In the genomic region with DNA sequence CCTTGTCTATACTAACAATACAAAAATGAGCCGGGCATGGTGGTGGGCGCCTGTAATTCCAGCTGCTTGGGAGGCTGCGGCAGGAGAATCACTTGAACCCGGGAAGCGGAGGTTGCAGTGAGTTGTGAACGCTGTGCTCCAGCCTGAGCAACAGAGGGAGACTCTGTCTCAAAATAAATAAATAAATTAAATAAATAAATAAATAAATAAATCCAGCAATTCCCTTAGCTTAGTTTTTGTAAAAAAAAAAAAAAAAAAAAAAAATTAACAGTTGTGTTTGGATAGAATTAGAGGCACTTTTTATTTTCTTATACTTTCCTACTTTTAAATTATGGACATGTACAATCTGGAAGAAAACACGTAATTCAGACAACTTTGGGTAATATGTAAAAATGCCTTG, we compare ENCODE assay signal across 7 cellular contexts. TPM values are rescaled to one million over a fixed set of nuclear protein-coding genes. Genes with fewer than 3 reads are reported as not detected.
A peak's percentile ranks its signal among the peaks of the same experiment; 100 is the strongest.
DNase-seq lines count a peak whose midpoint lies in the region; ATAC-seq, FAIRE-seq and TF ChIP-seq lines count a peak whose summit lies in the region.
"Not testable (repeated sequence)": the region's sequence is repeated elsewhere in the genome, so short reads cannot be mapped to it uniquely, and the experiment has no call there.

No MANE protein-coding gene starts in this region.

- not testable (repeated sequence) for H3K4me3 Mint-ChIP-seq in WTC11; central memory CD8-positive, alpha-beta T cell
- H3K4me3 Mint-ChIP-seq in activated naive CD4-positive, alpha-beta T cell treated with anti-CD3 and anti-CD28 coated beads, Interleukin-2, amount 50 U/mL, for 24 hours, result peak overlapping the region; percentile 36
- H3K4me3 Mint-ChIP-seq in neural progenitor cell, result peak overlapping the region; percentile 38

- TF ChIP-seq RAD21 in HepG2 (CRISPR knock-in tag; IDR thresholded peaks at IDR 0.05), result not testable (repeated sequence)

- not testable (repeated sequence) for H3K27me3 Mint-ChIP-seq in WTC11 (ENCODE audit: low read depth); activated naive CD4-positive, alpha-beta T cell treated with anti-CD3 and anti-CD28 coated beads, Interleukin-2, amount 50 U/mL, for 24 hours; central memory CD8-positive, alpha-beta T cell; neural progenitor cell (ENCODE audit: insufficient read depth, low read depth)

- CTCF ChIA-PET in WTC11 (lab: Charles Lee), result interaction anchor here (0.6 kb wide), 2 partner anchors 95 to 851 kb away, joined by 3 read pairs; no protein-coding TSS in a partner anchor
- CTCF ChIA-PET in HepG2 (lab: Yijun Ruan, JAX; ENCODE audit: low intra/inter-chr PET ratio, low total read pairs), result not testable (repeated sequence)

- H3K4me1 ChIP-seq in BLaER1 (peaks cover 32% of the 10 kb centered on the region), HepG2 (ENCODE audit: insufficient read depth, low read length) (peaks cover 49% of the 10 kb centered on the region)
- not testable (repeated sequence) for H3K4me1 ChIP-seq in neural progenitor cell

- intact Hi-C loops in HepG2 (cut with micrococcal nuclease; ENCODE audit: unreplicated experiment), result loop anchor here (10.0 kb wide), 1 partner anchor 98 kb away; the partner anchor contains the start of gene POLDIP3

- H3K9ac ChIP-seq in BLaER1; HepG2 (ENCODE audit: insufficient read depth, low read depth, low read length); neural progenitor cell: not testable (repeated sequence)

- H3K79me2 ChIP-seq in HepG2 (ENCODE audit: insufficient read depth, low read length) (peaks cover 11% of the 10 kb centered on the region), neural progenitor cell (ENCODE audit: low read depth) (peaks cover 24% of the 10 kb centered on the region)

- not testable (repeated sequence) for BruUV-seq in HepG2 (replicated peaks; lab: Mats Ljungman, UMichigan)

- TF ChIP-seq CTCF in WTC11 (IDR thresholded peaks at IDR 0.05); HepG2 (CRISPR knock-in tag; IDR thresholded peaks at IDR 0.05); neural progenitor cell (IDR thresholded peaks at IDR 0.05): not testable (repeated sequence)

- not testable (repeated sequence) for H3K27ac Mint-ChIP-seq in WTC11; activated naive CD4-positive, alpha-beta T cell treated with anti-CD3 and anti-CD28 coated beads, Interleukin-2, amount 50 U/mL, for 24 hours; neural progenitor cell
- H3K27ac Mint-ChIP-seq in central memory CD8-positive, alpha-beta T cell (ENCODE audit: low read depth), result peak overlapping the region; percentile 62

- not testable (repeated sequence) for H3K27me3 ChIP-seq in BLaER1; HepG2 (ENCODE audit: control insufficient read depth in 1 of 2, insufficient read depth in 2 of 2, low read length in 2 of 2); neural progenitor cell

- POLR2A ChIA-PET in WTC11 (lab: Charles Lee), result interaction anchor here (0.6 kb wide), 3 partner anchors 22 to 28 kb away, joined by 3 to 4 read pairs (median 3); no protein-coding TSS in a partner anchor
- POLR2A ChIA-PET in HepG2 (lab: Yijun Ruan, JAX), result not testable (repeated sequence)

- not testable (repeated sequence) for DNase-seq in WTC11 (ENCODE audit: low spot score); central memory CD8-positive, alpha-beta T cell (ENCODE audit: low spot score in 2 of 2); HepG2 (ENCODE audit: low spot score); neural progenitor cell (ENCODE audit: low spot score)

- H3K9me3 ChIP-seq in BLaER1; HepG2 (ENCODE audit: low read length); neural progenitor cell (ENCODE audit: low read depth): not testable (repeated sequence)

- not testable (repeated sequence) for H2AFZ ChIP-seq in HepG2 (ENCODE audit: low read length); neural progenitor cell (replicated peaks)

- H4K20me1 ChIP-seq in BLaER1, result peaks cover 50% of the 10 kb centered on the region
- H4K20me1 ChIP-seq in HepG2 (ENCODE audit: insufficient read depth, low read length), result not testable (repeated sequence)
- peaks cover 12% of the 10 kb centered on the region for H4K20me1 ChIP-seq in neural progenitor cell (ENCODE audit: low read depth)

- 97% methylated on average over 7 of the region's 7 CpGs for WGBS in HepG2 (ENCODE audit: low lambda C conversion rate)

- peaks cover 34% of the 10 kb centered on the region for H3K4me1 Mint-ChIP-seq in WTC11
- peaks cover 18% of the 10 kb centered on the region for H3K4me1 Mint-ChIP-seq in activated naive CD4-positive, alpha-beta T cell treated with anti-CD3 and anti-CD28 coated beads, Interleukin-2, amount 50 U/mL, for 24 hours
- peaks cover 21% of the 10 kb centered on the region for H3K4me1 Mint-ChIP-seq in central memory CD8-positive, alpha-beta T cell
- peaks cover 13% of the 10 kb centered on the region for H3K4me1 Mint-ChIP-seq in neural progenitor cell

- H3F3A ChIP-seq in neural progenitor cell (ENCODE audit: low read depth), result not testable (repeated sequence)

- TF ChIP-seq EP300 in HepG2 (IDR thresholded peaks at IDR 0.05; ENCODE audit: low read depth in 2 of 2, low read length in 2 of 2); HepG2 (CRISPR knock-in tag; IDR thresholded peaks at IDR 0.05; ENCODE audit: borderline replicate concordance): not testable (repeated sequence)

- FAIRE-seq in G401.6 (lab: Jason Lieb, UNC), result peak; percentile 57
- not testable (repeated sequence) for FAIRE-seq in HepG2 (lab: Jason Lieb, UNC)

- in situ Hi-C loops in HepG2 (cut with HindIII; ENCODE audit: extremely low pct_ligation_motif_present, low pct_unique_long_range_greater_than_20kb), result not testable (repeated sequence)

- H3K27ac ChIP-seq in BLaER1; HepG2 (ENCODE audit: extremely low read length, insufficient read depth, low read length); neural progenitor cell: not testable (repeated sequence)

- H3K36me3 Mint-ChIP-seq in WTC11, result peaks cover 28% of the 10 kb centered on the region
- H3K36me3 Mint-ChIP-seq in activated naive CD4-positive, alpha-beta T cell treated with anti-CD3 and anti-CD28 coated beads, Interleukin-2, amount 50 U/mL, for 24 hours; neural progenitor cell: not testable (repeated sequence)
- peaks cover 33% of the 10 kb centered on the region for H3K36me3 Mint-ChIP-seq in central memory CD8-positive, alpha-beta T cell (ENCODE audit: insufficient read depth)

- not testable (repeated sequence) for ATAC-seq in WTC11; central memory CD8-positive, alpha-beta T cell (replicated peaks; ENCODE audit: extremely low read depth, poor library complexity, severe bottlenecking); HepG2

- H3K9me3 Mint-ChIP-seq in WTC11; activated naive CD4-positive, alpha-beta T cell treated with anti-CD3 and anti-CD28 coated beads, Interleukin-2, amount 50 U/mL, for 24 hours; central memory CD8-positive, alpha-beta T cell; neural progenitor cell: not testable (repeated sequence)

- peaks cover 51% of the 10 kb centered on the region for H3K36me3 ChIP-seq in BLaER1
- not testable (repeated sequence) for H3K36me3 ChIP-seq in HepG2 (replicated peaks in 1 of 2; ENCODE audit: control insufficient read depth in 1 of 2, insufficient read depth in 2 of 2, low read length in 2 of 2); neural progenitor cell

- H3K4me3 ChIP-seq in BLaER1; HepG2 (replicated peaks in 1 of 3; ENCODE audit: insufficient read depth in 1 of 3, low read depth in 2 of 3, low read length in 3 of 3); neural progenitor cell: not testable (repeated sequence)

- H3K4me2 ChIP-seq in BLaER1, result peak overlapping the region; percentile 48; the same call in 1 of the 2 replicates
- H3K4me2 ChIP-seq in HepG2 (ENCODE audit: low read depth, low read length); neural progenitor cell: not testable (repeated sequence)

- TF ChIP-seq POLR2A in HepG2 (IDR thresholded peaks at IDR 0.05; ENCODE audit: insufficient read depth in 1 of 2, low read depth in 2 of 2, low read length in 2 of 2), result not testable (repeated sequence)

RNA-seq across cellular contexts. Expression of gene RRP7A, which starts 2.5 kb away (rescaled TPM):
- 72.9 to 95.0 TPM (median 76.5 TPM) in 3 replicates for total RNA-seq in WTC11 (2021)
- 41.6 and 48.6 TPM in 2 replicates for total RNA-seq in HepG2 (2016; rRNA removed; fragmentation: Illumina TruSeq; extraction: Trizol)
- 6.9 and 8.5 TPM in 2 replicates for total RNA-seq in HepG2 (2016; cell fraction: cytosol; rRNA removed; fragmentation: Illumina TruSeq; extraction: Trizol; ENCODE audit: low read depth)
- total RNA-seq in HepG2 (2016; cell fraction: insoluble cytoplasmic fraction; rRNA removed; fragmentation: Illumina TruSeq; extraction: Trizol), result 45.2 and 47.7 TPM in 2 replicates
- 19.1 and 19.5 TPM in 2 replicates for total RNA-seq in HepG2 (2016; cell fraction: membrane; rRNA removed; fragmentation: Illumina TruSeq; extraction: Trizol)
- 21.2 and 24.0 TPM in 2 replicates for total RNA-seq in HepG2 (2016; cell fraction: nucleus; rRNA removed; fragmentation: Illumina TruSeq; extraction: Trizol)
- polyA plus RNA-seq in HepG2 (2011; rRNA removed), result 13.8 and 15.3 TPM in 2 replicates
- polyA plus RNA-seq in HepG2 (2011; cell fraction: cytosol; rRNA removed), result 11.4 and 15.1 TPM in 2 replicates
- polyA plus RNA-seq in HepG2 (2011; cell fraction: nucleus; rRNA removed), result 9.3 and 9.5 TPM in 2 replicates
- polyA plus RNA-seq in HepG2 (2012), result 12.1 and 13.0 TPM in 2 replicates
- polyA plus RNA-seq in HepG2 (2016; cell fraction: cytosol; fragmentation: Illumina TruSeq; extraction: Trizol; ENCODE audit: low read depth), result 6.2 and 6.7 TPM in 2 replicates
- polyA plus RNA-seq in HepG2 (2016; cell fraction: insoluble cytoplasmic fraction; fragmentation: Illumina TruSeq; extraction: Trizol; ENCODE audit: low read depth), result 42.1 and 48.9 TPM in 2 replicates
- polyA plus RNA-seq in HepG2 (2016; cell fraction: membrane; fragmentation: Illumina TruSeq; extraction: Trizol; ENCODE audit: low read depth), result 12.1 and 12.4 TPM in 2 replicates
- polyA plus RNA-seq in HepG2 (2016; cell fraction: nucleus; fragmentation: Illumina TruSeq; extraction: Trizol; ENCODE audit: insufficient read depth, low read depth), result 46.5 and 46.7 TPM in 2 replicates
- 15.8 and 23.5 TPM in 2 replicates for polyA minus RNA-seq in HepG2 (2011; rRNA and poly(A)+ RNA removed; ENCODE audit: low replicate concordance)
- 6.8 and 7.3 TPM in 2 replicates for polyA minus RNA-seq in HepG2 (2011; cell fraction: cytosol; rRNA and poly(A)+ RNA removed)
- 10.4 and 12.2 TPM in 2 replicates for polyA minus RNA-seq in HepG2 (2011; cell fraction: nucleus; rRNA and poly(A)+ RNA removed)
- total RNA-seq in neural progenitor cell (ENCODE audit: low replicate concordance), result 15.2 and 31.9 TPM in 2 replicates

RNA-seq across cellular contexts. Expression of gene SERHL2, which starts 36.7 kb away (rescaled TPM):
- total RNA-seq in WTC11 (2021), result 0.37 to 1.1 TPM (median 0.92 TPM) in 3 replicates
- 1.0 and 1.6 TPM in 2 replicates for total RNA-seq in HepG2 (2016; rRNA removed; fragmentation: Illumina TruSeq; extraction: Trizol)
- 0.97 TPM in 1 of 2 replicates, not detected in the other for total RNA-seq in HepG2 (2016; cell fraction: cytosol; rRNA removed; fragmentation: Illumina TruSeq; extraction: Trizol; ENCODE audit: low read depth)
- total RNA-seq in HepG2 (2016; cell fraction: insoluble cytoplasmic fraction; rRNA removed; fragmentation: Illumina TruSeq; extraction: Trizol), result 1.1 and 1.5 TPM in 2 replicates
- 0.40 and 0.59 TPM in 2 replicates for total RNA-seq in HepG2 (2016; cell fraction: membrane; rRNA removed; fragmentation: Illumina TruSeq; extraction: Trizol)
- total RNA-seq in HepG2 (2016; cell fraction: nucleus; rRNA removed; fragmentation: Illumina TruSeq; extraction: Trizol), result 1.0 and 1.2 TPM in 2 replicates
- 1.8 and 3.3 TPM in 2 replicates for polyA plus RNA-seq in HepG2 (2011; rRNA removed)
- polyA plus RNA-seq in HepG2 (2011; cell fraction: cytosol; rRNA removed), result 1.6 and 1.9 TPM in 2 replicates
- 2.1 and 3.0 TPM in 2 replicates for polyA plus RNA-seq in HepG2 (2011; cell fraction: nucleus; rRNA removed)
- 1.1 and 1.9 TPM in 2 replicates for polyA plus RNA-seq in HepG2 (2012)
- 0.24 and 0.26 TPM in 2 replicates for polyA plus RNA-seq in HepG2 (2016; cell fraction: cytosol; fragmentation: Illumina TruSeq; extraction: Trizol; ENCODE audit: low read depth)
- polyA plus RNA-seq in HepG2 (2016; cell fraction: insoluble cytoplasmic fraction; fragmentation: Illumina TruSeq; extraction: Trizol; ENCODE audit: low read depth), result 2.1 and 2.3 TPM in 2 replicates
- 0.35 and 0.66 TPM in 2 replicates for polyA plus RNA-seq in HepG2 (2016; cell fraction: membrane; fragmentation: Illumina TruSeq; extraction: Trizol; ENCODE audit: low read depth)
- polyA plus RNA-seq in HepG2 (2016; cell fraction: nucleus; fragmentation: Illumina TruSeq; extraction: Trizol; ENCODE audit: insufficient read depth, low read depth), result 0.92 and 1.8 TPM in 2 replicates
- 0.44 TPM in 1 of 2 replicates, not detected in the other for polyA minus RNA-seq in HepG2 (2011; rRNA and poly(A)+ RNA removed; ENCODE audit: low replicate concordance)
- polyA minus RNA-seq in HepG2 (2011; cell fraction: cytosol; rRNA and poly(A)+ RNA removed), result not detected in 2 replicates
- polyA minus RNA-seq in HepG2 (2011; cell fraction: nucleus; rRNA and poly(A)+ RNA removed), result 0.99 and 1.3 TPM in 2 replicates
- total RNA-seq in neural progenitor cell (ENCODE audit: low replicate concordance), result 0.99 TPM in 1 of 2 replicates, not detected in the other
